14 cellular contexts compared by ENCODE assay signal in genomic region chr9:20728493-20729220, GRCh38. TPM values are rescaled to one million over a fixed set of nuclear protein-coding genes. Genes with fewer than 3 reads are reported as not detected.
DNase-seq lines count a peak whose midpoint lies in the region; ATAC-seq lines count a peak whose summit lies in the region.
"Had no signal": no experiment of that assay in that cellular context is flagged by ENCODE, and none has a peak within 500 bp of the region (broad histone marks: within the 10 kb centered on the region; RNA-seq: fewer than 3 reads in every experiment).

No MANE protein-coding gene starts in this region.

- peak; percentile 16 for DNase-seq in NCI-H1092 treated with DMSO at 0.1 percent for 48 hours (lab: John Stamatoyannopoulos, UW)
- DNase-seq in NCI-H1092 (lab: John Stamatoyannopoulos, UW), result no peak
- DNase-seq in NCI-H524 (lab: John Stamatoyannopoulos, UW), result peak; percentile 37 to 72
- DNase-seq in epithelial cell of prostate (ENCODE audit: low read depth, low spot score), result no peak
- DNase-seq in renal cortical epithelial cell (ENCODE audit: low read depth), result peak; percentile 2
- DNase-seq in kidney glomerular epithelial cell (lab: John Stamatoyannopoulos, UW), result no peak
- no peak for DNase-seq in activated naive CD4-positive, alpha-beta T cell treated with anti-CD3 and anti-CD28 coated beads, Interleukin-2, amount 10 ng/mL, durations not matched to agents 7 days and 5 days
- DNase-seq: 8988T; activated CD4-positive, CD25-positive, alpha-beta regulatory T cell; hippocampal formation; ovary; stimulated activated CD4-positive, alpha-beta T cell treated with anti-CD3 and anti-CD28 coated beads, Interleukin-1b, Interleukin-23, amount 100 ng/mL, for 48 hours; upper lobe of left lung had no signal

- no peak overlapping the region for H3K4me3 Mint-ChIP-seq in activated naive CD4-positive, alpha-beta T cell treated with anti-CD3 and anti-CD28 coated beads, Interleukin-2, amount 10 ng/mL, durations not matched to agents 7 days and 5 days

- H3K27ac ChIP-seq in epithelial cell of prostate, result peak overlapping the region; percentile 45
- H3K27ac ChIP-seq: ovary, upper lobe of left lung had no signal

- no peaks in the 10 kb centered on the region for H3K27me3 Mint-ChIP-seq in activated naive CD4-positive, alpha-beta T cell treated with anti-CD3 and anti-CD28 coated beads, Interleukin-2, amount 10 ng/mL, durations not matched to agents 7 days and 5 days

- H3K27ac Mint-ChIP-seq in activated naive CD4-positive, alpha-beta T cell treated with anti-CD3 and anti-CD28 coated beads, Interleukin-2, amount 10 ng/mL, durations not matched to agents 7 days and 5 days, result no peak overlapping the region

- no peak for ATAC-seq in GM21619 (IDR thresholded peaks at IDR 0.05; ENCODE audit: unreplicated experiment)

- H3K4me1 Mint-ChIP-seq in activated naive CD4-positive, alpha-beta T cell treated with anti-CD3 and anti-CD28 coated beads, Interleukin-2, amount 10 ng/mL, durations not matched to agents 7 days and 5 days, result peaks cover 15% of the 10 kb centered on the region

- H3K36me3 Mint-ChIP-seq in activated naive CD4-positive, alpha-beta T cell treated with anti-CD3 and anti-CD28 coated beads, Interleukin-2, amount 10 ng/mL, durations not matched to agents 7 days and 5 days, result peaks cover 16% of the 10 kb centered on the region

- CTCF ChIA-PET in activated naive CD4-positive, alpha-beta T cell treated with anti-CD3 and anti-CD28 coated beads, Interleukin-2, amount 10 ng/mL, durations not matched to agents 7 days and 5 days (lab: Charles Lee), result no interaction called here

- H3K9me3 Mint-ChIP-seq in activated naive CD4-positive, alpha-beta T cell treated with anti-CD3 and anti-CD28 coated beads, Interleukin-2, amount 10 ng/mL, durations not matched to agents 7 days and 5 days, result no peaks in the 10 kb centered on the region

RNA-seq across cellular contexts. Expression of gene FOCAD, which starts 44.6 kb away (rescaled TPM):
- 53.5 and 118 TPM in 2 replicates for total RNA-seq in renal cortical epithelial cell

Comparison
In these comparisons a context has a peak if more than half of its experiments do, and no peak if none do; other contexts are left out.
1. DNase-seq: peak in NCI-H1092 treated with DMSO at 0.1 percent for 48 hours (single experiment), NCI-H524 (2 of 2) and renal cortical epithelial cell (single experiment); none in NCI-H1092 (single experiment), epithelial cell of prostate (single experiment), kidney glomerular epithelial cell (single experiment) and activated naive CD4-positive, alpha-beta T cell treated with anti-CD3 and anti-CD28 coated beads, Interleukin-2, amount 10 ng/mL, durations not matched to agents 7 days and 5 days (single experiment).